ENCODE assay signal across 9 cellular contexts in the genomic region with DNA sequence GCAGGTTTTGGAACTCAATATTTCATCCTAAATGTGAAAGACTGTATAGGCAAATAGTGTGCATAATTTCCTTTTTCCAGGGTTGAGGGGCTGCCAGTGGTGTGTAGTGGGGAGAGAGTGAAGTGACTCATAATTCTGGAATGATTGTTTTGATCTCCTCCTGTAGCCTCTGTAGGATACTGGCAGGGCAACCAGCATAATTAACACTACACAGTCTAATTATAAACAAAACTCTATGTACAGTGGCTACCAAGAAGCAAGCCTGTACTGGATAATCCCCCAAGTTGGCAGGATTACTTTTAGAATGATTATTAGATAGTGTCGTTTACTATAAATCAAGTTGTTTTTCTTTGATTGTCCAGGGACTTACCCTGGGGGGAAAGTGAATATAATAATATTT. TPM values are rescaled to one million over a fixed set of nuclear protein-coding genes. Genes with fewer than 3 reads are reported as not detected.
DNase-seq lines count a peak whose midpoint lies in the region; ATAC-seq, FAIRE-seq and TF ChIP-seq lines count a peak whose summit lies in the region.
"Had no signal": no experiment of that assay in that cellular context is flagged by ENCODE, and none has a peak within 500 bp of the region (broad histone marks: within the 10 kb centered on the region; RNA-seq: fewer than 3 reads in every experiment).

No MANE protein-coding gene starts in this region.

- peaks cover 62% of the 10 kb centered on the region for H3K4me1 Mint-ChIP-seq in central memory CD8-positive, alpha-beta T cell
- peaks cover 38% of the 10 kb centered on the region for H3K4me1 Mint-ChIP-seq in mesothelial cell of epicardium

- no peaks in the 10 kb centered on the region for H3K27me3 Mint-ChIP-seq in central memory CD8-positive, alpha-beta T cell
- H3K27me3 Mint-ChIP-seq in mesothelial cell of epicardium (ENCODE audit: low read depth) = no peaks in the 10 kb centered on the region

- peaks cover 35% of the 10 kb centered on the region for H3K4me1 ChIP-seq in suprapubic skin

- DNase-seq in AG20443 (ENCODE audit: low spot score) = peak; percentile 47
- peak; percentile 57 for DNase-seq in LHCN-M2 (ENCODE audit: low read depth)
- no peak for DNase-seq in central memory CD8-positive, alpha-beta T cell (ENCODE audit: low spot score in 2 of 2)
- DNase-seq in mesothelial cell of epicardium (ENCODE audit: low spot score in 2 of 2, unreplicated experiment in 2 of 2) = no peak
- no peak for DNase-seq in RPMI8226
- no peak for DNase-seq in frontal cortex (ENCODE audit: low spot score in 2 of 2)
- DNase-seq in suprapubic skin (ENCODE audit: low spot score in 2 of 2) = no peak
- no peak for DNase-seq in NOMO-1 (lab: John Stamatoyannopoulos, UW; ENCODE audit: unreplicated experiment in 2 of 2)
- DNase-seq: stimulated activated CD4-positive, alpha-beta T cell treated with anti-CD3 and anti-CD28 coated beads, Interleukin-12 subunit alpha, Interleukin-12 subunit beta, amount 100 ng/mL, for 4 hours had no signal

- FAIRE-seq in frontal cortex (lab: Jason Lieb, UNC) = no peak

- no peak overlapping the region for H3K4me3 Mint-ChIP-seq in central memory CD8-positive, alpha-beta T cell
- no peak overlapping the region for H3K4me3 Mint-ChIP-seq in mesothelial cell of epicardium

- no peaks in the 10 kb centered on the region for H3K36me3 ChIP-seq in suprapubic skin

- no peak overlapping the region for H3K4me3 ChIP-seq in suprapubic skin

- H3K9me3 ChIP-seq in suprapubic skin = no peaks in the 10 kb centered on the region

- no peaks in the 10 kb centered on the region for H3K9me3 Mint-ChIP-seq in central memory CD8-positive, alpha-beta T cell
- H3K9me3 Mint-ChIP-seq in mesothelial cell of epicardium = no peaks in the 10 kb centered on the region

- H3K36me3 Mint-ChIP-seq in central memory CD8-positive, alpha-beta T cell (ENCODE audit: insufficient read depth) = peaks cover 6% of the 10 kb centered on the region
- H3K36me3 Mint-ChIP-seq in mesothelial cell of epicardium = no peaks in the 10 kb centered on the region

- 33% methylated on average over 1 of the region's 1 CpG for WGBS in suprapubic skin

- H3K27ac Mint-ChIP-seq in central memory CD8-positive, alpha-beta T cell (ENCODE audit: low read depth) = peak overlapping the region; percentile 63
- peak overlapping the region; percentile 82 for H3K27ac Mint-ChIP-seq in mesothelial cell of epicardium

- no peak overlapping the region for H3K27ac ChIP-seq in suprapubic skin

- no peaks in the 10 kb centered on the region for H3K27me3 ChIP-seq in suprapubic skin

- no peak for TF ChIP-seq EP300 in suprapubic skin (IDR thresholded peaks at IDR 0.05)

- TF ChIP-seq POLR2A in suprapubic skin (IDR thresholded peaks at IDR 0.05) = no peak

- TF ChIP-seq CTCF in mesothelial cell of epicardium (IDR thresholded peaks at IDR 0.05; ENCODE audit: unreplicated experiment) (no peak), suprapubic skin (IDR thresholded peaks at IDR 0.05) (no peak)

- no peak for ATAC-seq in central memory CD8-positive, alpha-beta T cell (replicated peaks; ENCODE audit: extremely low read depth, poor library complexity, severe bottlenecking)

RNA-seq across cellular contexts. Expression of a gene that starts 32.2 kb away (rescaled TPM):
- total RNA-seq in LHCN-M2 (2014; rRNA removed) (20.3 and 29.5 TPM in 2 replicates), mesothelial cell of epicardium (35.4 to 37.3 TPM (median 35.6 TPM) in 3 replicates), frontal cortex (49.7 TPM), suprapubic skin (100 to 1,000 TPM in 1 of 4 donors, 10 to 100 TPM in 3; 43.7 to 107 (median 69.9) TPM)
- 3.5 TPM for polyA plus RNA-seq in LHCN-M2 (2012)

Comparison
In these comparisons a context has a peak if more than half of its experiments do, and no peak if none do; other contexts are left out.
1. DNase-seq: peak in AG20443 (single experiment) and LHCN-M2 (single experiment); none in central memory CD8-positive, alpha-beta T cell (0 of 2), mesothelial cell of epicardium (0 of 2), RPMI8226 (single experiment), frontal cortex (0 of 2), suprapubic skin (0 of 2) and NOMO-1 (0 of 2).